ENCODE assay signal across 10 cellular contexts in genomic region chr15:25811481-25811906, GRCh38. TPM values are rescaled to one million over a fixed set of nuclear protein-coding genes. Genes with fewer than 3 reads are reported as not detected.
DNase-seq lines count a peak whose midpoint lies in the region; ATAC-seq and TF ChIP-seq lines count a peak whose summit lies in the region.
"Had no signal": no experiment of that assay in that cellular context is flagged by ENCODE, and none has a peak within 500 bp of the region (broad histone marks: within the 10 kb centered on the region; RNA-seq: fewer than 3 reads in every experiment).

No MANE protein-coding gene starts in this region.

- no peak for TF ChIP-seq CTCF in foreskin fibroblast (IDR thresholded peaks at IDR 0.05; ENCODE audit: low read depth, low read length)

- intact Hi-C loops in sciatic nerve (cut with DNase I): no loop called here

- H3K4me3 ChIP-seq in foreskin fibroblast (ENCODE audit: low read depth in 1 of 2, low read length in 2 of 2): no peak overlapping the region

- peak; percentile 39 for DNase-seq in NK-92 treated with Interleukin-12 subunit alpha and Interleukin-12 subunit beta, amount 100 ng/mL, for 24 hours (lab: John Stamatoyannopoulos, UW)
- DNase-seq in NK-92 (lab: John Stamatoyannopoulos, UW; ENCODE audit: unreplicated experiment): no peak
- peak; percentile 84 for DNase-seq in SKM-1 treated with dmso at 0.1 percent for 144 hours (lab: John Stamatoyannopoulos, UW; ENCODE audit: unreplicated experiment)
- DNase-seq in sciatic nerve (ENCODE audit: low spot score): no peak
- DNase-seq in foreskin fibroblast: no peak
- DNase-seq in COR-L47 (lab: John Stamatoyannopoulos, UW): no peak
- DNase-seq: NCI-H2227 treated with DMSO at 0.1 percent for 48 hours; stimulated activated CD4-positive, alpha-beta T cell treated with anti-CD3 and anti-CD28 coated beads, Interleukin-4, amount 100 ng/mL, for 4 hours had no signal

- ATAC-seq in HG02763 (IDR thresholded peaks at IDR 0.05; ENCODE audit: unreplicated experiment): peak; percentile 78
- peak; percentile 55 for ATAC-seq in sciatic nerve
- no peak for ATAC-seq in HG03432 (IDR thresholded peaks at IDR 0.05; ENCODE audit: unreplicated experiment)

RNA-seq across cellular contexts. Expression of gene ATP10A, which starts 51.6 kb away (rescaled TPM):
- 5.7 TPM for total RNA-seq in sciatic nerve

Comparison
In these comparisons a context has a peak if more than half of its experiments do, and no peak if none do; other contexts are left out.
1. DNase-seq: peak in NK-92 treated with Interleukin-12 subunit alpha and Interleukin-12 subunit beta, amount 100 ng/mL, for 24 hours (single experiment) and SKM-1 treated with dmso at 0.1 percent for 144 hours (single experiment); none in NK-92 (single experiment), sciatic nerve (single experiment), foreskin fibroblast (0 of 2) and COR-L47 (single experiment).